Comparison of ENCODE assay signal across 14 cellular contexts in the genomic region with DNA sequence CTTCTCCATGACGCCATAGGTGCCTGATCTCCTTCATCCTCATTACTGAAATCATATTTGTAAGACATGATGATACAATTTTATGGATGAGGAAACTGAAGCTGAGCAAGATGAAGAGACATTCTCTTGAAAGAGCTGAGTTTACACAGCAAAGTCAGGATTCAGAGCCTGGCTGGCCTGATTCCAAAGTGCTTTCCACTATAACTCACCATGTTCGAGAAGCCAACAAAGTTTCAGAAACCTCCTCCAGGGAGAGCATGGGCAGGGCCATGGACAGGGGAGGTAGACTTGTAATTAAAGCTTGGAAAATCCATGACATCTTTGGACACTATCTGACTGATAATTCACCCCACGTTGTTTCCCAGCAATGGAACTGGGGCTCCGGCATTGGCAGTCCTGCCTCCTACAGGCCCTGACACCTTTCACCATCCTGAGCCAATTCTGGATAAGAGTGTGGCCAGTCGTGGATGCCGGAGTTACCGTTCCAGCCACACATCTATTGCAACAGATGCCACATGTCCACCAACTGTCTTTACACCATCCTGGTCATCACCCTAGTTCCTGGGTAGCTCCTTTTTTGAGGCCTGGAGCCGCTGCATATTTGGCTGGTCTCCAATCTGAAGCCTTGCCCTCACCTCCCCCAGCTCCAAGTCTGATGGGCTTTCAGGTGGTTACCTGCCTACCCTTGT.
"Had no signal": no experiment of that assay in that cellular context is flagged by ENCODE, and none has a peak within 500 bp of the region (broad histone marks: within the 10 kb centered on the region; RNA-seq: fewer than 3 reads in every experiment).

No MANE protein-coding gene starts in this region.

- ATAC-seq: naive thymus-derived CD4-positive, alpha-beta T cell had no signal

- H3K4me3 Mint-ChIP-seq: activated naive CD4-positive, alpha-beta T cell treated with anti-CD3 and anti-CD28 coated beads, Interleukin-2, amount 50 U/mL, for 24 hours; naive thymus-derived CD4-positive, alpha-beta T cell; stimulated activated naive CD8-positive, alpha-beta T cell treated with anti-CD3 and anti-CD28 coated beads, Interleukin-15, Interleukin-2, amounts not matched to agents 100 ng/mL and 50 ng/mL, for 24 hours had no signal

- DNase-seq: activated CD4-positive, alpha-beta T cell treated with anti-CD3 and anti-CD28 coated beads, Interleukin-2, amount 50 U/mL, for 1 hour; activated CD4-positive, CD25-positive, alpha-beta regulatory T cell; amniotic stem cell; hippocampal formation; naive thymus-derived CD4-positive, alpha-beta T cell; occipital lobe; stimulated activated CD4-positive, alpha-beta T cell treated with anti-CD3 and anti-CD28 coated beads, Interleukin-4, amount 100 ng/mL, for 1 hour; stimulated activated CD8-positive, alpha-beta memory T cell treated with anti-CD3 and anti-CD28 coated beads, Interleukin-4, amount 100 ng/mL, for 48 hours; T-helper 2 cell had no signal

- FAIRE-seq: TTC549 had no signal

- H3K4me3 ChIP-seq: lung had no signal

- H3K27me3 Mint-ChIP-seq: activated naive CD4-positive, alpha-beta T cell treated with anti-CD3 and anti-CD28 coated beads, Interleukin-2, amount 50 U/mL, for 24 hours; naive thymus-derived CD4-positive, alpha-beta T cell; stimulated activated naive CD8-positive, alpha-beta T cell treated with anti-CD3 and anti-CD28 coated beads, Interleukin-15, Interleukin-2, amounts not matched to agents 100 ng/mL and 50 ng/mL, for 24 hours had no signal

- H3K27ac Mint-ChIP-seq: activated naive CD4-positive, alpha-beta T cell treated with anti-CD3 and anti-CD28 coated beads, Interleukin-2, amount 50 U/mL, for 24 hours; activated T-helper 2 cell treated with anti-CD3 and anti-CD28 coated beads, Interferon-gamma antibody, Interleukin-2, Interleukin-4, amounts not matched to agents 10 μg/mL and 5 μg/mL and 100 μg/mL, durations not matched to agents 14 hours and 24 hours and 36 hours; naive thymus-derived CD4-positive, alpha-beta T cell; stimulated activated naive CD8-positive, alpha-beta T cell treated with anti-CD3 and anti-CD28 coated beads, Interleukin-15, Interleukin-2, amounts not matched to agents 100 ng/mL and 50 ng/mL, for 24 hours had no signal
